ENCODE assay signal across 9 cellular contexts in genomic region chr13:94312511-94313191, GRCh38.
DNase-seq lines count a peak whose midpoint lies in the region; ATAC-seq and TF ChIP-seq lines count a peak whose summit lies in the region.
"Had no signal": no experiment of that assay in that cellular context is flagged by ENCODE, and none has a peak within 500 bp of the region (broad histone marks: within the 10 kb centered on the region; RNA-seq: fewer than 3 reads in every experiment).

No MANE protein-coding gene starts in this region.

- no peak overlapping the region for H2AFZ ChIP-seq in smooth muscle cell (ENCODE audit: low read depth)

- peaks cover 3% of the 10 kb centered on the region for H3K4me1 ChIP-seq in smooth muscle cell (ENCODE audit: low read depth)

- no peak overlapping the region for H3K4me2 ChIP-seq in smooth muscle cell

- no peak for DNase-seq in activated T-cell treated with anti-CD3 and anti-CD28 coated beads, Interleukin-2, amount 50 U/mL, for 4 hours
- DNase-seq in activated T-cell treated with anti-CD3 and anti-CD28 coated beads, Interleukin-2, amount 50 U/mL, for 48 hours = no peak
- DNase-seq in SHP77 treated with DMSO at 0.1 percent for 48 hours (lab: John Stamatoyannopoulos, UW) (peak; percentile 77), smooth muscle cell (lab: John Stamatoyannopoulos, UW; ENCODE audit: unreplicated experiment) (no peak), GDM1 (lab: John Stamatoyannopoulos, UW) (no peak), HEK293T (ENCODE audit: extremely low spot score) (no peak), A172 (ENCODE audit: low spot score) (no peak)

- H3K27me3 ChIP-seq in smooth muscle cell (ENCODE audit: low read depth) = no peaks in the 10 kb centered on the region

- H3K27ac ChIP-seq in smooth muscle cell (ENCODE audit: low read depth) = peak overlapping the region; percentile 4

- no peaks in the 10 kb centered on the region for H3K9me3 Mint-ChIP-seq in activated T-cell treated with anti-CD3 and anti-CD28 coated beads, Interleukin-2, amount 50 U/mL, for 4 hours

- CTCF ChIA-PET in HEK293T (lab: Yijun Ruan, JAX) = no interaction called here

- POLR2A ChIA-PET in HEK293T (lab: Yijun Ruan, JAX) = no interaction called here

- no peak for TF ChIP-seq CTCF in smooth muscle cell (IDR thresholded peaks at IDR 0.05; ENCODE audit: borderline replicate concordance, insufficient read depth, poor library complexity, severe bottlenecking)

- WGBS in smooth muscle cell (ENCODE audit: low lambda C conversion rate) = 82% methylated on average over 15 of the region's 15 CpGs

- H3K9ac ChIP-seq in smooth muscle cell (ENCODE audit: low read depth) = no peak overlapping the region

- no peaks in the 10 kb centered on the region for H3K79me2 ChIP-seq in smooth muscle cell (ENCODE audit: low read depth)

- ATAC-seq in activated T-cell treated with anti-CD3 and anti-CD28 coated beads, Interleukin-2, amount 50 U/mL, for 4 hours = peak; percentile 32 to 37
- peak; percentile 80 for ATAC-seq in HG03108 (IDR thresholded peaks at IDR 0.05; ENCODE audit: unreplicated experiment)
- ATAC-seq: HCT116 had no signal

- peaks cover 17% of the 10 kb centered on the region for H3K4me1 Mint-ChIP-seq in activated T-cell treated with anti-CD3 and anti-CD28 coated beads, Interleukin-2, amount 50 U/mL, for 4 hours (ENCODE audit: low read depth)

- H3K36me3 ChIP-seq in smooth muscle cell (ENCODE audit: low read depth) = no peaks in the 10 kb centered on the region

- peaks cover 3% of the 10 kb centered on the region for H3F3A ChIP-seq in smooth muscle cell (ENCODE audit: low read depth)

- H3K36me3 Mint-ChIP-seq in activated T-cell treated with anti-CD3 and anti-CD28 coated beads, Interleukin-2, amount 50 U/mL, for 4 hours (ENCODE audit: insufficient read depth) = no peaks in the 10 kb centered on the region

- H3K4me3 Mint-ChIP-seq in activated T-cell treated with anti-CD3 and anti-CD28 coated beads, Interleukin-2, amount 50 U/mL, for 4 hours = peak overlapping the region; percentile 31

- no peak overlapping the region for H3K4me3 ChIP-seq in smooth muscle cell

- H3K9me3 ChIP-seq in smooth muscle cell (replicated peaks; ENCODE audit: low read depth) = no peaks in the 10 kb centered on the region

- H4K20me1 ChIP-seq in smooth muscle cell (ENCODE audit: low read depth) = no peaks in the 10 kb centered on the region

- no peaks in the 10 kb centered on the region for H3K27me3 Mint-ChIP-seq in activated T-cell treated with anti-CD3 and anti-CD28 coated beads, Interleukin-2, amount 50 U/mL, for 4 hours (ENCODE audit: low read depth)

TF ChIP-seq in HEK293T, 16 proteins besides CTCF, POLR2A, EP300 and RAD21:
- TF ChIP-seq ZNF384 (IDR thresholded peaks at IDR 0.05) = no peak
